Comparison of ENCODE assay signal across 13 cellular contexts in genomic region chr3:12178091-12178820, GRCh38. TPM values are rescaled to one million over a fixed set of nuclear protein-coding genes. Genes with fewer than 3 reads are reported as not detected.
DNase-seq lines count a peak whose midpoint lies in the region; ATAC-seq and TF ChIP-seq lines count a peak whose summit lies in the region.
"Had no signal": no experiment of that assay in that cellular context is flagged by ENCODE, and none has a peak within 500 bp of the region (broad histone marks: within the 10 kb centered on the region; RNA-seq: fewer than 3 reads in every experiment).

No MANE protein-coding gene starts in this region.

- peak; percentile 7 for ATAC-seq in upper lobe of right lung
- no peak for ATAC-seq in activated CD8-positive, alpha-beta T cell treated with anti-CD3 and anti-CD28 coated beads, Interleukin-2, amount 10 ng/mL, durations not matched to agents 7 days and 5 days
- ATAC-seq: mucosa of descending colon had no signal

- H3K4me3 Mint-ChIP-seq in activated CD8-positive, alpha-beta T cell treated with anti-CD3 and anti-CD28 coated beads, Interleukin-2, amount 10 ng/mL, durations not matched to agents 7 days and 5 days = no peak overlapping the region

- in situ Hi-C loops in brain microvascular endothelial cell (cut with HindIII; ENCODE audit: low pct_ligation_motif_present, low sequenced_read_pairs) = loop anchor here (25.0 kb wide), 1 partner anchor 284 kb away; no protein-coding TSS in a partner anchor

- CTCF ChIA-PET in activated CD8-positive, alpha-beta T cell treated with anti-CD3 and anti-CD28 coated beads, Interleukin-2, amount 10 ng/mL, durations not matched to agents 7 days and 5 days (lab: Charles Lee) = interaction anchor here (3.9 to 4.8 kb wide), 2 partner anchors 41 to 301 kb away, joined by 21 to 60 read pairs; no protein-coding TSS in a partner anchor

- no peaks in the 10 kb centered on the region for H3K27me3 Mint-ChIP-seq in activated CD8-positive, alpha-beta T cell treated with anti-CD3 and anti-CD28 coated beads, Interleukin-2, amount 10 ng/mL, durations not matched to agents 7 days and 5 days (ENCODE audit: low read depth)

- no peak overlapping the region for H3K27ac Mint-ChIP-seq in activated CD8-positive, alpha-beta T cell treated with anti-CD3 and anti-CD28 coated beads, Interleukin-2, amount 10 ng/mL, durations not matched to agents 7 days and 5 days

- H4K20me1 ChIP-seq in Karpas-422 (ENCODE audit: insufficient read depth, low read depth, low read length) = no peaks in the 10 kb centered on the region

- H2AFZ ChIP-seq in Karpas-422 (ENCODE audit: low read length) = no peak overlapping the region

- peaks cover 2% of the 10 kb centered on the region for H3K9me3 Mint-ChIP-seq in activated CD8-positive, alpha-beta T cell treated with anti-CD3 and anti-CD28 coated beads, Interleukin-2, amount 10 ng/mL, durations not matched to agents 7 days and 5 days (ENCODE audit: insufficient read depth)

- no peak for TF ChIP-seq CTCF in brain microvascular endothelial cell (IDR thresholded peaks at IDR 0.05; ENCODE audit: low read depth, low read length, missing control alignments)
- no peak for TF ChIP-seq CTCF in upper lobe of right lung (IDR thresholded peaks at IDR 0.05)

- intact Hi-C loops in upper lobe of right lung (cut with DNase I) = no loop called here

- no peaks in the 10 kb centered on the region for H3K36me3 ChIP-seq in brain microvascular endothelial cell (replicated peaks)
- no peaks in the 10 kb centered on the region for H3K36me3 ChIP-seq in upper lobe of right lung
- no peaks in the 10 kb centered on the region for H3K36me3 ChIP-seq in Karpas-422 (ENCODE audit: insufficient read depth, low read length)

- peak; percentile 17 for DNase-seq in DMS53 (lab: John Stamatoyannopoulos, UW)
- DNase-seq in DMS53 treated with DMSO at 0.1 percent for 48 hours (lab: John Stamatoyannopoulos, UW; ENCODE audit: unreplicated experiment) = no peak
- DNase-seq in brain microvascular endothelial cell = peak; percentile 49
- peak; percentile 90 for DNase-seq in kidney tubule cell (ENCODE audit: low spot score)
- DNase-seq in upper lobe of right lung = no peak
- DNase-seq in Karpas-422 = no peak
- DNase-seq in NCI-H510A (lab: John Stamatoyannopoulos, UW) = no peak
- no peak for DNase-seq in activated CD8-positive, alpha-beta T cell treated with anti-CD3 and anti-CD28 coated beads, Interleukin-2, amount 10 ng/mL, durations not matched to agents 7 days and 5 days
- DNase-seq: mucosa of descending colon; NCI-H446; stimulated activated CD4-positive, alpha-beta T cell treated with anti-CD3 and anti-CD28 coated beads, Interleukin-1b, Interleukin-23, amount 100 ng/mL, for 48 hours had no signal

- peaks cover 9% of the 10 kb centered on the region for H3K4me1 ChIP-seq in upper lobe of right lung
- H3K4me1 ChIP-seq in Karpas-422 (ENCODE audit: low read length) = no peaks in the 10 kb centered on the region

- no peak overlapping the region for H3K9ac ChIP-seq in Karpas-422 (ENCODE audit: low read length)

- H3K4me3 ChIP-seq in brain microvascular endothelial cell (ENCODE audit: low read depth, low read length) = no peak overlapping the region
- H3K4me3 ChIP-seq in upper lobe of right lung = no peak overlapping the region
- H3K4me3 ChIP-seq in Karpas-422 (ENCODE audit: low read length) = no peak overlapping the region
- H3K4me3 ChIP-seq: mucosa of descending colon had no signal

- H3K9me3 ChIP-seq in upper lobe of right lung (no peaks in the 10 kb centered on the region), Karpas-422 (ENCODE audit: low read length) (no peaks in the 10 kb centered on the region)
- H3K9me3 ChIP-seq: mucosa of descending colon had no signal

- H3K9me2 ChIP-seq in Karpas-422 (replicated peaks; ENCODE audit: insufficient read depth, low read length) = no peaks in the 10 kb centered on the region

- POLR2A ChIA-PET in activated CD8-positive, alpha-beta T cell treated with anti-CD3 and anti-CD28 coated beads, Interleukin-2, amount 10 ng/mL, durations not matched to agents 7 days and 5 days (lab: Charles Lee) = no interaction called here

- no peaks in the 10 kb centered on the region for H3K36me3 Mint-ChIP-seq in activated CD8-positive, alpha-beta T cell treated with anti-CD3 and anti-CD28 coated beads, Interleukin-2, amount 10 ng/mL, durations not matched to agents 7 days and 5 days (ENCODE audit: low read depth)

- no peak overlapping the region for H3K27ac ChIP-seq in brain microvascular endothelial cell
- no peak overlapping the region for H3K27ac ChIP-seq in upper lobe of right lung
- H3K27ac ChIP-seq in Karpas-422 (ENCODE audit: low read length) = no peak overlapping the region
- H3K27ac ChIP-seq: 22Rv1 had no signal

- no peaks in the 10 kb centered on the region for H3K79me2 ChIP-seq in Karpas-422 (ENCODE audit: low read length)

- H3K27me3 ChIP-seq in brain microvascular endothelial cell (replicated peaks) = no peaks in the 10 kb centered on the region
- no peaks in the 10 kb centered on the region for H3K27me3 ChIP-seq in upper lobe of right lung
- no peaks in the 10 kb centered on the region for H3K27me3 ChIP-seq in Karpas-422 (ENCODE audit: low read length)

- peaks cover 11% of the 10 kb centered on the region for H3K4me1 Mint-ChIP-seq in activated CD8-positive, alpha-beta T cell treated with anti-CD3 and anti-CD28 coated beads, Interleukin-2, amount 10 ng/mL, durations not matched to agents 7 days and 5 days (ENCODE audit: low read depth)

- no peak overlapping the region for H3K4me2 ChIP-seq in Karpas-422 (ENCODE audit: low read depth, low read length, poor library complexity, severe bottlenecking)

RNA-seq across cellular contexts. Expression of gene TIMP4, which starts 19.5 kb away (rescaled TPM):
- total RNA-seq in upper lobe of right lung = 6.9 TPM
- not detected in 2 replicates for total RNA-seq in Karpas-422 (2014; rRNA removed; shearing (Covaris generic); ENCODE audit: low replicate concordance)
- not detected for total RNA-seq in activated CD8-positive, alpha-beta T cell treated with anti-CD3 and anti-CD28 coated beads, Interleukin-2, amount 10 ng/mL, durations not matched to agents 7 days and 5 days
- total RNA-seq: T-helper 2 cell treated with Interferon-gamma antibody and Interleukin-4, amounts not matched to agents 100 ng/mL and 5 ng/mL, for 36 hours had no signal

Comparison
In these comparisons a context has a peak if more than half of its experiments do, and no peak if none do; other contexts are left out.
1. DNase-seq: peak in DMS53 (single experiment), brain microvascular endothelial cell (single experiment) and kidney tubule cell (single experiment); none in DMS53 treated with DMSO at 0.1 percent for 48 hours (single experiment), upper lobe of right lung (single experiment), Karpas-422 (single experiment), NCI-H510A (single experiment) and activated CD8-positive, alpha-beta T cell treated with anti-CD3 and anti-CD28 coated beads, Interleukin-2, amount 10 ng/mL, durations not matched to agents 7 days and 5 days (single experiment).